ENCODE assay signal across 33 cellular contexts in the genomic region with DNA sequence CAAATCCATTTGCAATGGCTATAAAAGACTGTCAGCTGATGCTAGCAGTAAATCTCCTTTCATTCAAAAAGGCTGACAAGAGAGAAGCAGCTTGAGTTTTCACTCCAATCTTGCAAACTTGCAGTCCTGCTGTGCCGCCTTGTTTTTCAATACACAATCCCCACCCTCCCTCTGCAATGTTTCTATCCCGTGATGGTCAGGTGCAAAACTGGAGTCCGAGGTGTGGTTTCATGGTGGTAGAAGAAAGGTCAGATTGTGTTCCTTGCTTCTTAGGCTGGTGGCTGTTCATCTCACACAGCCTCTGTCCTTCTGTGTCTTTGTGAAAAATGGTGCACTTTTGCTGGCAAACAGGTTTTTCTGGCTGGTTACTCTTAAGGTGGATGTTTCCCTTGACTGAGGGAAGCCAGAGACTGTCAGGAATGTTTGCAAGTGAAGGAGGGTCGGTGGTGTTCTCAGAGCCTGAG. TPM values are rescaled to one million over a fixed set of nuclear protein-coding genes. Genes with fewer than 3 reads are reported as not detected.
DNase-seq lines count a peak whose midpoint lies in the region; ATAC-seq, FAIRE-seq and TF ChIP-seq lines count a peak whose summit lies in the region.
"Had no signal": no experiment of that assay in that cellular context is flagged by ENCODE, and none has a peak within 500 bp of the region (broad histone marks: within the 10 kb centered on the region; RNA-seq: fewer than 3 reads in every experiment).

No MANE protein-coding gene starts in this region.

- no peak for FAIRE-seq in HepG2 (lab: Jason Lieb, UNC)
- FAIRE-seq: A549, D721Med, endothelial cell of umbilical vein, islet of Langerhans, pancreas had no signal

- H3K9ac ChIP-seq in HepG2 (ENCODE audit: insufficient read depth, low read depth, low read length) (no peak overlapping the region), iPS-20b (ENCODE audit: low read depth, low read length) (0 out of 2 replicates have a peak overlapping the region, but pooled peaks have one; percentile 26)

- ATAC-seq in HepG2 (no peak), right lobe of liver (no peak)
- ATAC-seq in activated CD4-positive, CD25-positive, alpha-beta regulatory T cell treated with anti-CD3 and anti-CD28 coated beads, Interleukin-2, amount 50 U/mL, for 24 hours = no peak
- ATAC-seq: A549; activated naive CD4-positive, alpha-beta T cell treated with anti-CD3 and anti-CD28 coated beads, Interleukin-2, amount 50 U/mL, for 72 hours; gastroesophageal sphincter; left lung; pancreas had no signal

- POLR2A ChIA-PET in HepG2 (lab: Yijun Ruan, JAX) (no interaction called here), A673 (lab: Charles Lee; ENCODE audit: low non-redundant PET) (no interaction called here)

- no peak for TF ChIP-seq RAD21 in HepG2 (CRISPR knock-in tag; IDR thresholded peaks at IDR 0.05)

- H3K4me1 ChIP-seq in HepG2 (ENCODE audit: insufficient read depth, low read length) (peaks cover 14% of the 10 kb centered on the region), right lobe of liver (no peaks in the 10 kb centered on the region), iPS-20b (ENCODE audit: insufficient read depth, low read length) (peaks cover 13% of the 10 kb centered on the region), A673 (ENCODE audit: insufficient read depth, low read length, poor library complexity, severe bottlenecking) (no peaks in the 10 kb centered on the region)
- H3K4me1 ChIP-seq: A549, breast epithelium, gastroesophageal sphincter, left lung, pancreas had no signal

- DNase-seq in HepG2 (ENCODE audit: low spot score) = no peak
- DNase-seq in right lobe of liver = no peak
- DNase-seq in RPMI8226 = peak; percentile 9
- no peak for DNase-seq in A673 (ENCODE audit: low spot score)
- no peak for DNase-seq in stimulated activated CD4-positive, alpha-beta T cell treated with anti-CD3 and anti-CD28 coated beads, Interleukin-2, amount 100 ng/mL, for 48 hours
- DNase-seq in stimulated activated naive CD4-positive, alpha-beta T cell (lab: John Stamatoyannopoulos, UW) = no peak
- DNase-seq: activated CD4-positive, alpha-beta T cell treated with anti-CD3 and anti-CD28 coated beads for 48 hours; activated CD8-positive, alpha-beta memory T cell treated with anti-CD3 and anti-CD28 coated beads for 24 hours; activated effector memory CD4-positive, alpha-beta T cell treated with Interleukin-2 at 50 U/mL for 16 hours; activated T-cell treated with anti-CD3 and anti-CD28 coated beads for 4 hours; AML-193; anterior cingulate cortex; CD4-positive, alpha-beta T cell; hippocampal formation; left lung; mesenchymal stem cell; NK-92 treated with Interleukin-12 subunit alpha and Interleukin-12 subunit beta, amount 100 ng/mL, for 24 hours; pancreas; retina; SHP77; stimulated activated naive CD4-positive, alpha-beta T cell treated with Interleukin-2 at 50 U/mL for 16 hours had no signal

- no peaks in the 10 kb centered on the region for H3K27me3 ChIP-seq in HepG2 (ENCODE audit: control insufficient read depth in 1 of 2, insufficient read depth in 2 of 2, low read length in 2 of 2)
- no peaks in the 10 kb centered on the region for H3K27me3 ChIP-seq in right lobe of liver
- H3K27me3 ChIP-seq in iPS-20b (ENCODE audit: insufficient read depth, low read length) = peaks cover 53% of the 10 kb centered on the region
- H3K27me3 ChIP-seq in A673 (replicated peaks; ENCODE audit: insufficient read depth, low read depth, low read length, poor library complexity) = no peaks in the 10 kb centered on the region
- H3K27me3 ChIP-seq: breast epithelium had no signal

- in situ Hi-C loops in HepG2 (cut with HindIII; ENCODE audit: extremely low pct_ligation_motif_present, low pct_unique_long_range_greater_than_20kb) = no loop called here

- H3K4me3 ChIP-seq in HepG2 (replicated peaks in 1 of 3; ENCODE audit: insufficient read depth in 1 of 3, low read depth in 2 of 3, low read length in 3 of 3) (no peak overlapping the region), right lobe of liver (no peak overlapping the region), iPS-20b (ENCODE audit: low read length) (peak overlapping the region; percentile 29; the same call in 1 of the 2 replicates), A673 (ENCODE audit: low read depth, low read length, poor library complexity, severe bottlenecking) (no peak overlapping the region)
- H3K4me3 ChIP-seq: A549, breast epithelium, gastroesophageal sphincter, left lung, pancreas, skin epidermis, suprapubic skin had no signal

- peak overlapping the region; percentile 37 for H2AFZ ChIP-seq in HepG2 (ENCODE audit: low read length)

- no peaks in the 10 kb centered on the region for H4K20me1 ChIP-seq in HepG2 (ENCODE audit: insufficient read depth, low read length)

- no peak overlapping the region for H3K4me2 ChIP-seq in HepG2 (ENCODE audit: low read depth, low read length)
- H3K4me2 ChIP-seq: A549 had no signal

- intact Hi-C loops in HepG2 (cut with micrococcal nuclease; ENCODE audit: unreplicated experiment) (no loop called here), right lobe of liver (cut with DNase I) (no loop called here), A673 (cut with micrococcal nuclease; ENCODE audit: unreplicated experiment) (no loop called here)

- H3K79me2 ChIP-seq in HepG2 (ENCODE audit: insufficient read depth, low read length) = no peaks in the 10 kb centered on the region

- H3K36me3 ChIP-seq in HepG2 (replicated peaks in 1 of 2; ENCODE audit: control insufficient read depth in 1 of 2, insufficient read depth in 2 of 2, low read length in 2 of 2) = no peaks in the 10 kb centered on the region
- no peaks in the 10 kb centered on the region for H3K36me3 ChIP-seq in right lobe of liver
- H3K36me3 ChIP-seq in iPS-20b (ENCODE audit: insufficient read depth, low read depth, low read length) = no peaks in the 10 kb centered on the region
- no peaks in the 10 kb centered on the region for H3K36me3 ChIP-seq in A673 (ENCODE audit: insufficient read depth, low read length, poor library complexity, severe bottlenecking)
- H3K36me3 ChIP-seq: breast epithelium, gastroesophageal sphincter, left lung, pancreas, suprapubic skin had no signal

- TF ChIP-seq EP300 in HepG2 (IDR thresholded peaks at IDR 0.05; ENCODE audit: low read depth in 2 of 2, low read length in 2 of 2) = no peak
- TF ChIP-seq EP300 in HepG2 (CRISPR knock-in tag; IDR thresholded peaks at IDR 0.05; ENCODE audit: borderline replicate concordance) = no peak

- TF ChIP-seq CTCF in HepG2 (CRISPR knock-in tag; IDR thresholded peaks at IDR 0.05) (no peak), right lobe of liver (IDR thresholded peaks at IDR 0.05) (no peak), A673 (conservative IDR thresholded peaks at IDR 0.05; ENCODE audit: low read depth, low read length) (no peak)

- CTCF ChIA-PET in HepG2 (lab: Yijun Ruan, JAX; ENCODE audit: low intra/inter-chr PET ratio, low total read pairs) (no interaction called here), A673 (lab: Charles Lee) (no interaction called here)

- BruUV-seq in HepG2 (replicated peaks; lab: Mats Ljungman, UMichigan) (no TSS peak), A673 (replicated peaks; lab: Mats Ljungman, UMichigan) (no TSS peak)

- H3K27ac ChIP-seq in HepG2 (ENCODE audit: extremely low read length, insufficient read depth, low read length) (no peak overlapping the region), right lobe of liver (no peak overlapping the region), iPS-20b (ENCODE audit: low read length) (no peak overlapping the region), A673 (ENCODE audit: low read depth, low read length, poor library complexity, severe bottlenecking) (no peak overlapping the region)
- H3K27ac ChIP-seq: A549, breast epithelium, gastroesophageal sphincter, HL-60, left lung, pancreas, suprapubic skin had no signal

- H3K9me3 ChIP-seq in HepG2 (ENCODE audit: low read length) (peaks cover 5% of the 10 kb centered on the region; the same call in 1 of the 2 replicates), right lobe of liver (no peaks in the 10 kb centered on the region), iPS-20b (ENCODE audit: insufficient read depth, low read depth, low read length) (peaks cover 5% of the 10 kb centered on the region), A673 (ENCODE audit: low read depth, low read length, poor library complexity, severe bottlenecking) (no peaks in the 10 kb centered on the region)
- H3K9me3 ChIP-seq: breast epithelium, pancreas, suprapubic skin had no signal

- TF ChIP-seq POLR2A in HepG2 (IDR thresholded peaks at IDR 0.05; ENCODE audit: insufficient read depth in 1 of 2, low read depth in 2 of 2, low read length in 2 of 2) (no peak), right lobe of liver (IDR thresholded peaks at IDR 0.05) (no peak)

- 28% methylated on average over 4 of the region's 4 CpGs for WGBS in HepG2 (ENCODE audit: low lambda C conversion rate)
- WGBS in right lobe of liver (ENCODE audit: insufficient coverage, low coverage, low lambda C conversion rate, missing lambda C conversion rate) = 30% methylated on average over 4 of the region's 4 CpGs

TF ChIP-seq in HepG2, 621 proteins besides CTCF, POLR2A, EP300 and RAD21 (continues in another document):
- TF ChIP-seq FOXA3 (CRISPR knock-in tag; IDR thresholded peaks at IDR 0.05) = no peak

RNA-seq across cellular contexts. Expression of gene TBX3, which starts 27.7 kb away (rescaled TPM):
- 17.2 and 27.1 TPM in 2 replicates for total RNA-seq in HepG2 (2016; rRNA removed; fragmentation: Illumina TruSeq; extraction: Trizol)
- 3.5 and 4.1 TPM in 2 replicates for total RNA-seq in HepG2 (2016; cell fraction: cytosol; rRNA removed; fragmentation: Illumina TruSeq; extraction: Trizol; ENCODE audit: low read depth)
- total RNA-seq in HepG2 (2016; cell fraction: insoluble cytoplasmic fraction; rRNA removed; fragmentation: Illumina TruSeq; extraction: Trizol) = 13.7 and 27.3 TPM in 2 replicates
- 9.0 and 9.4 TPM in 2 replicates for total RNA-seq in HepG2 (2016; cell fraction: membrane; rRNA removed; fragmentation: Illumina TruSeq; extraction: Trizol)
- 39.2 and 46.8 TPM in 2 replicates for total RNA-seq in HepG2 (2016; cell fraction: nucleus; rRNA removed; fragmentation: Illumina TruSeq; extraction: Trizol)
- 38.1 and 42.4 TPM in 2 replicates for polyA plus RNA-seq in HepG2 (2011; rRNA removed)
- polyA plus RNA-seq in HepG2 (2011; cell fraction: cytosol; rRNA removed) = 12.5 and 15.0 TPM in 2 replicates
- 179 and 200 TPM in 2 replicates for polyA plus RNA-seq in HepG2 (2011; cell fraction: nucleus; rRNA removed)
- polyA plus RNA-seq in HepG2 (2012) = 34.8 and 37.9 TPM in 2 replicates
- polyA plus RNA-seq in HepG2 (2016; cell fraction: cytosol; fragmentation: Illumina TruSeq; extraction: Trizol; ENCODE audit: low read depth) = 1.0 and 1.1 TPM in 2 replicates
- 16.8 and 21.4 TPM in 2 replicates for polyA plus RNA-seq in HepG2 (2016; cell fraction: insoluble cytoplasmic fraction; fragmentation: Illumina TruSeq; extraction: Trizol; ENCODE audit: low read depth)
- polyA plus RNA-seq in HepG2 (2016; cell fraction: membrane; fragmentation: Illumina TruSeq; extraction: Trizol; ENCODE audit: low read depth) = 3.9 and 4.1 TPM in 2 replicates
- polyA plus RNA-seq in HepG2 (2016; cell fraction: nucleus; fragmentation: Illumina TruSeq; extraction: Trizol; ENCODE audit: insufficient read depth, low read depth) = 123 and 124 TPM in 2 replicates
- 41.2 and 72.3 TPM in 2 replicates for polyA minus RNA-seq in HepG2 (2011; rRNA and poly(A)+ RNA removed; ENCODE audit: low replicate concordance)
- polyA minus RNA-seq in HepG2 (2011; cell fraction: cytosol; rRNA and poly(A)+ RNA removed) = 22.2 and 24.4 TPM in 2 replicates
- 128 and 133 TPM in 2 replicates for polyA minus RNA-seq in HepG2 (2011; cell fraction: nucleus; rRNA and poly(A)+ RNA removed)
- 10 to 100 TPM; 15.6 to 44.0 (median 27.8) TPM for total RNA-seq in right lobe of liver
- total RNA-seq in A673 (2021) = 1.0 and 1.4 TPM in 2 replicates
- total RNA-seq: activated naive CD4-positive, alpha-beta T cell treated with anti-CD3 and anti-CD28 coated beads, Interleukin-2, amount 50 U/mL, for 72 hours had no signal
